1 cellular context compared by ENCODE assay signal in genomic region chr12:64883264-64884163, GRCh38.
TF ChIP-seq lines count a peak whose summit lies in the region.

No MANE protein-coding gene starts in this region.

TF ChIP-seq in GM23338, 12 proteins besides CTCF, POLR2A, EP300 and RAD21 (continued from another document):
- TF ChIP-seq, protein P1, sequence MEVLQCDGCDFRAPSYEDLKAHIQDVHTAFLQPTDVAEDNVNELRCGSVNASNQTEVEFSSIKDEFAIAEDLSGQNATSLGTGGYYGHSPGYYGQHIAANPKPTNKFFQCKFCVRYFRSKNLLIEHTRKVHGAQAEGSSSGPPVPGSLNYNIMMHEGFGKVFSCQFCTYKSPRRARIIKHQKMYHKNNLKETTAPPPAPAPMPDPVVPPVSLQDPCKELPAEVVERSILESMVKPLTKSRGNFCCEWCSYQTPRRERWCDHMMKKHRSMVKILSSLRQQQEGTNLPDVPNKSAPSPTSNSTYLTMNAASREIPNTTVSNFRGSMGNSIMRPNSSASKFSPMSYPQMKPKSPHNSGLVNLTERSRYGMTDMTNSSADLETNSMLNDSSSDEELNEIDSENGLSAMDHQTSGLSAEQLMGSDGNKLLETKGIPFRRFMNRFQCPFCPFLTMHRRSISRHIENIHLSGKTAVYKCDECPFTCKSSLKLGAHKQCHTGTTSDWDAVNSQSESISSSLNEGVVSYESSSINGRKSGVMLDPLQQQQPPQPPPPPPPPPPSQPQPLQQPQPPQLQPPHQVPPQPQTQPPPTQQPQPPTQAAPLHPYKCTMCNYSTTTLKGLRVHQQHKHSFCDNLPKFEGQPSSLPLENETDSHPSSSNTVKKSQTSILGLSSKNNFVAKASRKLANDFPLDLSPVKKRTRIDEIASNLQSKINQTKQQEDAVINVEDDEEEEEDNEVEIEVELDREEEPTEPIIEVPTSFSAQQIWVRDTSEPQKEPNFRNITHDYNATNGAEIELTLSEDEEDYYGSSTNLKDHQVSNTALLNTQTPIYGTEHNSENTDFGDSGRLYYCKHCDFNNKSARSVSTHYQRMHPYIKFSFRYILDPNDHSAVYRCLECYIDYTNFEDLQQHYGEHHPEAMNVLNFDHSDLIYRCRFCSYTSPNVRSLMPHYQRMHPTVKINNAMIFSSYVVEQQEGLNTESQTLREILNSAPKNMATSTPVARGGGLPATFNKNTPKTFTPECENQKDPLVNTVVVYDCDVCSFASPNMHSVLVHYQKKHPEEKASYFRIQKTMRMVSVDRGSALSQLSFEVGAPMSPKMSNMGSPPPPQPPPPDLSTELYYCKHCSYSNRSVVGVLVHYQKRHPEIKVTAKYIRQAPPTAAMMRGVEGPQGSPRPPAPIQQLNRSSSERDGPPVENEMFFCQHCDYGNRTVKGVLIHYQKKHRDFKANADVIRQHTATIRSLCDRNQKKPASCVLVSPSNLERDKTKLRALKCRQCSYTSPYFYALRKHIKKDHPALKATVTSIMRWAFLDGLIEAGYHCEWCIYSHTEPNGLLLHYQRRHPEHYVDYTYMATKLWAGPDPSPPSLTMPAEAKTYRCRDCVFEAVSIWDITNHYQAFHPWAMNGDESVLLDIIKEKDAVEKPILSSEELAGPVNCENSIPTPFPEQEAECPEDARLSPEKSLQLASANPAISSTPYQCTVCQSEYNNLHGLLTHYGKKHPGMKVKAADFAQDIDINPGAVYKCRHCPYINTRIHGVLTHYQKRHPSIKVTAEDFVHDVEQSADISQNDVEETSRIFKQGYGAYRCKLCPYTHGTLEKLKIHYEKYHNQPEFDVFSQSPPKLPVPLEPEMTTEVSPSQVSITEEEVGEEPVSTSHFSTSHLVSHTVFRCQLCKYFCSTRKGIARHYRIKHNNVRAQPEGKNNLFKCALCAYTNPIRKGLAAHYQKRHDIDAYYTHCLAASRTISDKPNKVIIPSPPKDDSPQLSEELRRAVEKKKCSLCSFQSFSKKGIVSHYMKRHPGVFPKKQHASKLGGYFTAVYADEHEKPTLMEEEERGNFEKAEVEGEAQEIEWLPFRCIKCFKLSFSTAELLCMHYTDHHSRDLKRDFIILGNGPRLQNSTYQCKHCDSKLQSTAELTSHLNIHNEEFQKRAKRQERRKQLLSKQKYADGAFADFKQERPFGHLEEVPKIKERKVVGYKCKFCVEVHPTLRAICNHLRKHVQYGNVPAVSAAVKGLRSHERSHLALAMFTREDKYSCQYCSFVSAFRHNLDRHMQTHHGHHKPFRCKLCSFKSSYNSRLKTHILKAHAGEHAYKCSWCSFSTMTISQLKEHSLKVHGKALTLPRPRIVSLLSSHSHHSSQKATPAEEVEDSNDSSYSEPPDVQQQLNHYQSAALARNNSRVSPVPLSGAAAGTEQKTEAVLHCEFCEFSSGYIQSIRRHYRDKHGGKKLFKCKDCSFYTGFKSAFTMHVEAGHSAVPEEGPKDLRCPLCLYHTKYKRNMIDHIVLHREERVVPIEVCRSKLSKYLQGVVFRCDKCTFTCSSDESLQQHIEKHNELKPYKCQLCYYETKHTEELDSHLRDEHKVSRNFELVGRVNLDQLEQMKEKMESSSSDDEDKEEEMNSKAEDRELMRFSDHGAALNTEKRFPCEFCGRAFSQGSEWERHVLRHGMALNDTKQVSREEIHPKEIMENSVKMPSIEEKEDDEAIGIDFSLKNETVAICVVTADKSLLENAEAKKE (CRISPR knock-in tag; IDR thresholded peaks at IDR 0.05): no peak
- TF ChIP-seq JUNB (IDR thresholded peaks at IDR 0.05; ENCODE audit: unreplicated experiment) (no peak), STAT1 (IDR thresholded peaks at IDR 0.05; ENCODE audit: unreplicated experiment) (no peak)
